Comparison of ENCODE assay signal across 1 cellular context in the genomic region with DNA sequence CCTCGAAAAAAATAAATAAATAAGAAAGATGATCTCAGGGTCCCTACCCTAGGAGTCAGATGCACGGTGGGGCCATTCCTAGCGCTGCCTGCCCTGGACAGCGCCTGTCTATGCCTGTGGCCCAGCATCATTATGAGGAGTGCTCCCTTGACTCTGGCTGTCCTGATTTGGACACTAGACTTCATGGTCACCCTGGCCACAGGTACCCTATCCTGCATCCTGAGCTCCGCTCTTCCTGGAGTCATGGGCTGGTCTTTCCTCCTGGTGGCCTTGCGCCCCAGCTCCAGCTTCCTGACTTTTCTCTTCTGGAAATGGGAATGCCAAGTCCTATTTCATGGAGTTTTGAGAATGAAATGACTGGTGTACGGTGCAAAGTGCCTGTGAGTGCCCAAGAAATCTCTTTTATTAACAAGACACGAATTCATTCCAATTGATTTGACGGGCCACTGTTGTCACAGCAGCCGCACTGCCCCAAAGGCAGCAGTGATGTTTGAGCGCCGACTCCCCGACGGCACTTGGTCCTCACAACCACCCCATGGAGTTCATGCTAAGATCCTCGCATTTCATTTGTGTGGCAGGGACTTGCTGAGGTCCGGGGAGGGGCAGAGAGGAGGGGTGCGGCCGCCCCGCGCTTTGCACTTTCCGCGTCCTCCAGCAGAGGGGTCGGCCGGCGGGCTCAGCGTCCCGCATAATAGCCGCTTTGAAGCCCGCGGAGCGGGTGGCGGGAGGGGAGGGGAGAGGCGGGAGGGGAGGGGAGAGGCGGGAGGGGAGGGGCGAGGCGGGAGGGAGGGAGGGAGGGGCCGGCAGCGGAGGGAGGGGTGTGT.
TF ChIP-seq lines count a peak whose summit lies in the region.

No MANE protein-coding gene starts in this region.

TF ChIP-seq in A549, 52 proteins besides CTCF, POLR2A, EP300 and RAD21:
- TF ChIP-seq CEBPB (IDR thresholded peaks at IDR 0.05) (no peak), KDM5A (IDR thresholded peaks at IDR 0.05) (no peak), RNF2 (IDR thresholded peaks at IDR 0.05; ENCODE audit: borderline replicate concordance, low read depth) (no peak), CBX8 (IDR thresholded peaks at IDR 0.05) (no peak), BHLHE40 (IDR thresholded peaks at IDR 0.05; ENCODE audit: low read depth, low read length) (no peak), TP53 (CRISPR knock-in tag; IDR thresholded peaks at IDR 0.05) (no peak), JUN (IDR thresholded peaks at IDR 0.05) (no peak), MYC (IDR thresholded peaks at IDR 0.05; ENCODE audit: borderline replicate concordance, low read length) (no peak), POLR2AphosphoS2 (conservative IDR thresholded peaks at IDR 0.05; ENCODE audit: low read length) (no peak), PHF8 (IDR thresholded peaks at IDR 0.05; ENCODE audit: borderline replicate concordance, low read depth) (no peak), CBX2 (IDR thresholded peaks at IDR 0.05; ENCODE audit: borderline replicate concordance, low read depth) (no peak), FOSL2 (IDR thresholded peaks at IDR 0.05) (no peak), FOSL2 (CRISPR knock-in tag; IDR thresholded peaks at IDR 0.05) (no peak), HOXB5 (CRISPR knock-in tag; IDR thresholded peaks at IDR 0.05) (no peak), GATA3 (IDR thresholded peaks at IDR 0.05; ENCODE audit: borderline replicate concordance) (no peak), HDAC2 (IDR thresholded peaks at IDR 0.05) (no peak), MAZ (IDR thresholded peaks at IDR 0.05; ENCODE audit: borderline replicate concordance, low read depth, low read length) (no peak), ZC3H11A (IDR thresholded peaks at IDR 0.05) (no peak), HOXA7 (CRISPR knock-in tag; IDR thresholded peaks at IDR 0.05) (no peak)
